17 cellular contexts compared by ENCODE assay signal in genomic region chr10:58367049-58367448, GRCh38.
"Had no signal": no experiment of that assay in that cellular context is flagged by ENCODE, and none has a peak within 500 bp of the region (broad histone marks: within the 10 kb centered on the region; RNA-seq: fewer than 3 reads in every experiment).

No MANE protein-coding gene starts in this region.

- H3K9me3 ChIP-seq: heart right ventricle, ovary, thoracic aorta had no signal

- H3K27me3 ChIP-seq: heart right ventricle, ovary had no signal

- H3K36me3 ChIP-seq: ovary had no signal

- H3K4me3 ChIP-seq: heart right ventricle, ovary, thoracic aorta had no signal

- DNase-seq: activated CD4-positive, alpha-beta T cell treated with anti-CD3 and anti-CD28 coated beads, Interleukin-2, amount 10 ng/mL, durations not matched to agents 7 days and 5 days; activated CD8-positive, alpha-beta memory T cell treated with anti-CD3 and anti-CD28 coated beads, Interleukin-2, amount 10 ng/mL, durations not matched to agents 7 days and 5 days; activated CD8-positive, alpha-beta T cell treated with anti-CD3 and anti-CD28 coated beads for 36 hours; activated gamma-delta T cell treated with Interleukin-2 at 50 U/mL for 16 hours; activated T-cell treated with anti-CD3 and anti-CD28 coated beads for 4 hours; aorta; heart right ventricle; islet precursor cell; left cardiac atrium; ovary; right cardiac atrium; stimulated activated CD4-positive, alpha-beta T cell treated with anti-CD3 and anti-CD28 coated beads, Interleukin-4, amount 100 ng/mL, for 24 hours; stimulated activated naive CD4-positive, alpha-beta T cell treated with Interleukin-2 at 50 U/mL for 16 hours; T1000 had no signal

- ATAC-seq: activated CD8-positive, alpha-beta memory T cell treated with anti-CD3 and anti-CD28 coated beads, Interleukin-2, amount 10 ng/mL, durations not matched to agents 7 days and 5 days; activated CD8-positive, alpha-beta T cell treated with anti-CD3 and anti-CD28 coated beads for 36 hours; heart right ventricle; left cardiac atrium; natural killer cell treated with Interleukin-12 subunit alpha and Interleukin-12 subunit beta and Interleukin-15 and Interleukin-18, amount 100 ng/mL, for 72 hours; right cardiac atrium had no signal

- H3K27ac ChIP-seq: epithelial cell of prostate, heart right ventricle, ovary, thoracic aorta had no signal
